ENCODE assay signal across 8 cellular contexts in genomic region chr15:85457392-85457968, GRCh38.
A peak's percentile ranks its signal among the peaks of the same experiment; 100 is the strongest.
DNase-seq lines count a peak whose midpoint lies in the region; ATAC-seq and TF ChIP-seq lines count a peak whose summit lies in the region.

No MANE protein-coding gene starts in this region.

- peak; percentile 87 for ATAC-seq in GM19463 (IDR thresholded peaks at IDR 0.05; ENCODE audit: unreplicated experiment)
- ATAC-seq in HG03159 (IDR thresholded peaks at IDR 0.05; ENCODE audit: unreplicated experiment), result peak; percentile 78
- ATAC-seq in esophagus mucosa, result peak; percentile 73
- no peak for ATAC-seq in activated CD8-positive, alpha-beta memory T cell treated with anti-CD3 and anti-CD28 coated beads, Interleukin-2, amount 10 ng/mL, durations not matched to agents 7 days and 5 days

- no peaks in the 10 kb centered on the region for H3K27me3 Mint-ChIP-seq in activated CD8-positive, alpha-beta memory T cell treated with anti-CD3 and anti-CD28 coated beads, Interleukin-2, amount 10 ng/mL, durations not matched to agents 7 days and 5 days

- CTCF ChIA-PET in activated CD8-positive, alpha-beta memory T cell treated with anti-CD3 and anti-CD28 coated beads, Interleukin-2, amount 10 ng/mL, durations not matched to agents 7 days and 5 days (lab: Charles Lee), result interaction anchor here (1.6 kb wide), 1 partner anchor 42 kb away, joined by 3 read pairs; no protein-coding TSS in a partner anchor

- TF ChIP-seq CTCF in GM12864 (IDR thresholded peaks at IDR 0.05; ENCODE audit: low read depth, low read length, missing control alignments), result no peak

- H3K4me3 ChIP-seq in GM12864 (ENCODE audit: low read depth, low read length), result peak overlapping the region; percentile 11; the same call in 1 of the 2 replicates

- no peak overlapping the region for H3K4me3 Mint-ChIP-seq in activated CD8-positive, alpha-beta memory T cell treated with anti-CD3 and anti-CD28 coated beads, Interleukin-2, amount 10 ng/mL, durations not matched to agents 7 days and 5 days

- H3K4me1 Mint-ChIP-seq in activated CD8-positive, alpha-beta memory T cell treated with anti-CD3 and anti-CD28 coated beads, Interleukin-2, amount 10 ng/mL, durations not matched to agents 7 days and 5 days, result peaks cover 14% of the 10 kb centered on the region

- H3K36me3 Mint-ChIP-seq in activated CD8-positive, alpha-beta memory T cell treated with anti-CD3 and anti-CD28 coated beads, Interleukin-2, amount 10 ng/mL, durations not matched to agents 7 days and 5 days, result peaks cover 16% of the 10 kb centered on the region

- H3K27ac Mint-ChIP-seq in activated CD8-positive, alpha-beta memory T cell treated with anti-CD3 and anti-CD28 coated beads, Interleukin-2, amount 10 ng/mL, durations not matched to agents 7 days and 5 days, result no peak overlapping the region

- no peaks in the 10 kb centered on the region for H3K9me3 Mint-ChIP-seq in activated CD8-positive, alpha-beta memory T cell treated with anti-CD3 and anti-CD28 coated beads, Interleukin-2, amount 10 ng/mL, durations not matched to agents 7 days and 5 days (ENCODE audit: low read depth)

- DNase-seq in GM12864 (ENCODE audit: low read depth) (peak; percentile 67), hippocampal formation (lab: John Stamatoyannopoulos, UW) (no peak), NCI-H2107 treated with DMSO at 0.1 percent for 48 hours (lab: John Stamatoyannopoulos, UW; ENCODE audit: unreplicated experiment) (no peak), T-helper 9 cell (no peak)
- DNase-seq in activated CD8-positive, alpha-beta memory T cell treated with anti-CD3 and anti-CD28 coated beads, Interleukin-2, amount 10 ng/mL, durations not matched to agents 7 days and 5 days, result no peak
